In the genomic region with DNA sequence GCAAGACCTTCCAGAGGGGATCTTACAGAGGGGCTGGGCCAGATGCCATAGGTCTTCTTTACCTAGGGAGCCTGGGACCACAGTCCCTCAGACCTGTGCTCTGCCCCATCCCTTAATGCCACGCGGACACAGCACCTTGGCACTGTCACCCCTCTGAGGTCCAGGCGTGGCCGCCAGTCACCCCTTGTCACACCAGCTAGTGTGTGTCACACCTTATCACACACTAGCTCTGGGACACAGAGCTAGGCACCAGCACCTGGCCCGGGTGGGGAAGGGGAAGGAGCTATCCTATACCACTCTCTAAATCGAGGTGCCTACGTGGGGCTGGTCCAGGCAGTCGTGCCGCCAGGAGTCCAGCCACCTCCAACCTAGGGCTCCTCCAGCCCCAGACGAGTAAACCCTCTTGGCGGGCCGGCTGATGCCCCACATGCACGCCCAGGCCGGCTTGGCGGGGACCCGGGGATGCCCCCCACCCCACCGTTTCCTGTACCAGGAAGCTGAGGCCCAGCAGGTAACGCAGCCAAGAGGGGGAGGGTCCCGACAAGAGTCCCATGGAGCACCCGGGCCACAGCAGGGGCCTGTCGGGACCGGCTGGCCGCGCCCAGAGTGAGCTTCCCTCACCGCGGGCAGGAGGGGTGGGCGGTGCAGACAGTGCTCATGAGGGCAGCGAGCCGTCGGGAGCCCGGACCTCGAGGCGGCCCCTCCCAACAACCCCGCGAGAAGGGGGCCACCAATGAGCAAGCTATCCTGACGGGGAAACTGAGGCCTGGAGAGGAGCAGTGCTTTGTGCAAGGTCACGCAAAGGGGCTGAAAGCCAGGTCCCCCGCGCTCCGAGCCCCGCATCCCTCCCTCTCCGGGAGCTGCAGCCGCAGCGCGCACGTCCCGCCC, we compare ENCODE assay signal across 1 cellular context.
TF ChIP-seq lines count a peak whose summit lies in the region.

No MANE protein-coding gene starts in this region.

TF ChIP-seq in HepG2, 621 proteins besides CTCF, POLR2A, EP300 and RAD21 (continued from another document and continues in another):
- TF ChIP-seq, protein P1, sequence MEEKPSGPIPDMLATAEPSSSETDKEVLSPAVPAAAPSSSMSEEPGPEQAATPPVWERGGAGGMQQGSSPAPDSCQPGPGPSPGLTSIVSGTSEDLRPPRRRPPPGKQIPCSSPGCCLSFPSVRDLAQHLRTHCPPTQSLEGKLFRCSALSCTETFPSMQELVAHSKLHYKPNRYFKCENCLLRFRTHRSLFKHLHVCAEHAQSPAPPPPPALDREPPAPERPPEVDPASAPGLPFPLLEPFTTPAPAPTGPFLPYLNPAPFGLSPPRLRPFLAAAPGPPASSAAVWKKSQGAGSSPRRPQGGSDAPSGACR (CRISPR knock-in tag; IDR thresholded peaks at IDR 0.05): 0 out of 2 replicates have a peak, but pooled peaks have one; percentile 7
- TF ChIP-seq SP1 (IDR thresholded peaks at IDR 0.05) (no peak), SP1 (CRISPR knock-in tag; IDR thresholded peaks at IDR 0.05) (peak; percentile 19; the same call in 1 of the 2 replicates), ZSCAN25 (CRISPR knock-in tag; IDR thresholded peaks at IDR 0.05) (peak; percentile 79), GABPB1 (CRISPR knock-in tag; IDR thresholded peaks at IDR 0.05) (peak; percentile 55; the same call in 1 of the 2 replicates), ZBTB7B (CRISPR knock-in tag; IDR thresholded peaks at IDR 0.05) (no peak), NONO (IDR thresholded peaks at IDR 0.05) (no peak), NONO (CRISPR knock-in tag; conservative IDR thresholded peaks at IDR 0.05) (no peak), PHF8 (CRISPR knock-in tag; IDR thresholded peaks at IDR 0.05) (no peak), MED1 (CRISPR knock-in tag; IDR thresholded peaks at IDR 0.05) (0 out of 2 replicates have a peak, but pooled peaks have one; percentile 12), GATA4 (IDR thresholded peaks at IDR 0.05; ENCODE audit: borderline replicate concordance, low read depth) (no peak), TBX2 (CRISPR knock-in tag; IDR thresholded peaks at IDR 0.05; ENCODE audit: borderline replicate concordance) (no peak), EZH2 (conservative IDR thresholded peaks at IDR 0.05; ENCODE audit: low read depth, low read length) (no peak), NFE2 (CRISPR knock-in tag; IDR thresholded peaks at IDR 0.05) (no peak), ZFP90 (CRISPR knock-in tag; IDR thresholded peaks at IDR 0.05; ENCODE audit: borderline replicate concordance) (no peak), AGO2 (optimal IDR thresholded peaks at IDR 0.05; ENCODE audit: low read depth, low read length) (peak; percentile 62), ZNF557 (CRISPR knock-in tag; IDR thresholded peaks at IDR 0.05) (no peak), ZNF446 (CRISPR knock-in tag; IDR thresholded peaks at IDR 0.05) (no peak), HNF4G (IDR thresholded peaks at IDR 0.05; ENCODE audit: borderline replicate concordance, low read depth, low read length) (no peak), HNF4G (CRISPR knock-in tag; IDR thresholded peaks at IDR 0.05; ENCODE audit: borderline replicate concordance, low read depth) (no peak), ZSCAN21 (CRISPR knock-in tag; IDR thresholded peaks at IDR 0.05; ENCODE audit: borderline replicate concordance) (peak; percentile 36; the same call in 1 of the 2 replicates), ZNF678 (CRISPR knock-in tag; IDR thresholded peaks at IDR 0.05) (no peak), MTF1 (CRISPR knock-in tag; IDR thresholded peaks at IDR 0.05) (no peak), NFKB2 (CRISPR knock-in tag; IDR thresholded peaks at IDR 0.05; ENCODE audit: borderline replicate concordance) (peak; percentile 25; the same call in 1 of the 2 replicates), U2AF1 (optimal IDR thresholded peaks at IDR 0.05; ENCODE audit: low read depth, low read length) (no peak), ZFYVE20 (CRISPR knock-in tag; IDR thresholded peaks at IDR 0.05; ENCODE audit: borderline replicate concordance, low read depth) (no peak), REPIN1 (CRISPR knock-in tag; IDR thresholded peaks at IDR 0.05; ENCODE audit: borderline replicate concordance, low read depth) (peak; percentile 9; the same call in 1 of the 2 replicates), DNMT1 (CRISPR knock-in tag; IDR thresholded peaks at IDR 0.05) (no peak), ZNF777 (CRISPR knock-in tag; IDR thresholded peaks at IDR 0.05) (peak; percentile 94), MTA1 (CRISPR knock-in tag; IDR thresholded peaks at IDR 0.05; ENCODE audit: borderline replicate concordance) (no peak)
- TF ChIP-seq, protein P2, sequence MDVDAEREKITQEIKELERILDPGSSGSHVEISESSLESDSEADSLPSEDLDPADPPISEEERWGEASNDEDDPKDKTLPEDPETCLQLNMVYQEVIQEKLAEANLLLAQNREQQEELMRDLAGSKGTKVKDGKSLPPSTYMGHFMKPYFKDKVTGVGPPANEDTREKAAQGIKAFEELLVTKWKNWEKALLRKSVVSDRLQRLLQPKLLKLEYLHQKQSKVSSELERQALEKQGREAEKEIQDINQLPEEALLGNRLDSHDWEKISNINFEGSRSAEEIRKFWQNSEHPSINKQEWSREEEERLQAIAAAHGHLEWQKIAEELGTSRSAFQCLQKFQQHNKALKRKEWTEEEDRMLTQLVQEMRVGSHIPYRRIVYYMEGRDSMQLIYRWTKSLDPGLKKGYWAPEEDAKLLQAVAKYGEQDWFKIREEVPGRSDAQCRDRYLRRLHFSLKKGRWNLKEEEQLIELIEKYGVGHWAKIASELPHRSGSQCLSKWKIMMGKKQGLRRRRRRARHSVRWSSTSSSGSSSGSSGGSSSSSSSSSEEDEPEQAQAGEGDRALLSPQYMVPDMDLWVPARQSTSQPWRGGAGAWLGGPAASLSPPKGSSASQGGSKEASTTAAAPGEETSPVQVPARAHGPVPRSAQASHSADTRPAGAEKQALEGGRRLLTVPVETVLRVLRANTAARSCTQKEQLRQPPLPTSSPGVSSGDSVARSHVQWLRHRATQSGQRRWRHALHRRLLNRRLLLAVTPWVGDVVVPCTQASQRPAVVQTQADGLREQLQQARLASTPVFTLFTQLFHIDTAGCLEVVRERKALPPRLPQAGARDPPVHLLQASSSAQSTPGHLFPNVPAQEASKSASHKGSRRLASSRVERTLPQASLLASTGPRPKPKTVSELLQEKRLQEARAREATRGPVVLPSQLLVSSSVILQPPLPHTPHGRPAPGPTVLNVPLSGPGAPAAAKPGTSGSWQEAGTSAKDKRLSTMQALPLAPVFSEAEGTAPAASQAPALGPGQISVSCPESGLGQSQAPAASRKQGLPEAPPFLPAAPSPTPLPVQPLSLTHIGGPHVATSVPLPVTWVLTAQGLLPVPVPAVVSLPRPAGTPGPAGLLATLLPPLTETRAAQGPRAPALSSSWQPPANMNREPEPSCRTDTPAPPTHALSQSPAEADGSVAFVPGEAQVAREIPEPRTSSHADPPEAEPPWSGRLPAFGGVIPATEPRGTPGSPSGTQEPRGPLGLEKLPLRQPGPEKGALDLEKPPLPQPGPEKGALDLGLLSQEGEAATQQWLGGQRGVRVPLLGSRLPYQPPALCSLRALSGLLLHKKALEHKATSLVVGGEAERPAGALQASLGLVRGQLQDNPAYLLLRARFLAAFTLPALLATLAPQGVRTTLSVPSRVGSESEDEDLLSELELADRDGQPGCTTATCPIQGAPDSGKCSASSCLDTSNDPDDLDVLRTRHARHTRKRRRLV (CRISPR knock-in tag; IDR thresholded peaks at IDR 0.05): 0 out of 2 replicates have a peak, but pooled peaks have one; percentile 14
- TF ChIP-seq, protein P3, sequence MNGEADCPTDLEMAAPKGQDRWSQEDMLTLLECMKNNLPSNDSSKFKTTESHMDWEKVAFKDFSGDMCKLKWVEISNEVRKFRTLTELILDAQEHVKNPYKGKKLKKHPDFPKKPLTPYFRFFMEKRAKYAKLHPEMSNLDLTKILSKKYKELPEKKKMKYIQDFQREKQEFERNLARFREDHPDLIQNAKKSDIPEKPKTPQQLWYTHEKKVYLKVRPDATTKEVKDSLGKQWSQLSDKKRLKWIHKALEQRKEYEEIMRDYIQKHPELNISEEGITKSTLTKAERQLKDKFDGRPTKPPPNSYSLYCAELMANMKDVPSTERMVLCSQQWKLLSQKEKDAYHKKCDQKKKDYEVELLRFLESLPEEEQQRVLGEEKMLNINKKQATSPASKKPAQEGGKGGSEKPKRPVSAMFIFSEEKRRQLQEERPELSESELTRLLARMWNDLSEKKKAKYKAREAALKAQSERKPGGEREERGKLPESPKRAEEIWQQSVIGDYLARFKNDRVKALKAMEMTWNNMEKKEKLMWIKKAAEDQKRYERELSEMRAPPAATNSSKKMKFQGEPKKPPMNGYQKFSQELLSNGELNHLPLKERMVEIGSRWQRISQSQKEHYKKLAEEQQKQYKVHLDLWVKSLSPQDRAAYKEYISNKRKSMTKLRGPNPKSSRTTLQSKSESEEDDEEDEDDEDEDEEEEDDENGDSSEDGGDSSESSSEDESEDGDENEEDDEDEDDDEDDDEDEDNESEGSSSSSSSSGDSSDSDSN (CRISPR knock-in tag; IDR thresholded peaks at IDR 0.05): 0 out of 2 replicates have a peak, but pooled peaks have one; percentile 33
- TF ChIP-seq, protein P4, sequence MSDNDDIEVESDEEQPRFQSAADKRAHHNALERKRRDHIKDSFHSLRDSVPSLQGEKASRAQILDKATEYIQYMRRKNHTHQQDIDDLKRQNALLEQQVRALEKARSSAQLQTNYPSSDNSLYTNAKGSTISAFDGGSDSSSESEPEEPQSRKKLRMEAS (IDR thresholded peaks at IDR 0.05): peak; percentile 22; the same call in 1 of the 2 replicates
- TF ChIP-seq, protein P5, sequence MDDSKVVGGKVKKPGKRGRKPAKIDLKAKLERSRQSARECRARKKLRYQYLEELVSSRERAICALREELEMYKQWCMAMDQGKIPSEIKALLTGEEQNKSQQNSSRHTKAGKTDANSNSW (CRISPR knock-in tag; IDR thresholded peaks at IDR 0.05; ENCODE audit: borderline replicate concordance): no peak
- TF ChIP-seq, protein P6, sequence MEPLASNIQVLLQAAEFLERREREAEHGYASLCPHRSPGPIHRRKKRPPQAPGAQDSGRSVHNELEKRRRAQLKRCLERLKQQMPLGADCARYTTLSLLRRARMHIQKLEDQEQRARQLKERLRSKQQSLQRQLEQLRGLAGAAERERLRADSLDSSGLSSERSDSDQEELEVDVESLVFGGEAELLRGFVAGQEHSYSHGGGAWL (CRISPR knock-in tag; IDR thresholded peaks at IDR 0.05): no peak
- TF ChIP-seq, protein P7, sequence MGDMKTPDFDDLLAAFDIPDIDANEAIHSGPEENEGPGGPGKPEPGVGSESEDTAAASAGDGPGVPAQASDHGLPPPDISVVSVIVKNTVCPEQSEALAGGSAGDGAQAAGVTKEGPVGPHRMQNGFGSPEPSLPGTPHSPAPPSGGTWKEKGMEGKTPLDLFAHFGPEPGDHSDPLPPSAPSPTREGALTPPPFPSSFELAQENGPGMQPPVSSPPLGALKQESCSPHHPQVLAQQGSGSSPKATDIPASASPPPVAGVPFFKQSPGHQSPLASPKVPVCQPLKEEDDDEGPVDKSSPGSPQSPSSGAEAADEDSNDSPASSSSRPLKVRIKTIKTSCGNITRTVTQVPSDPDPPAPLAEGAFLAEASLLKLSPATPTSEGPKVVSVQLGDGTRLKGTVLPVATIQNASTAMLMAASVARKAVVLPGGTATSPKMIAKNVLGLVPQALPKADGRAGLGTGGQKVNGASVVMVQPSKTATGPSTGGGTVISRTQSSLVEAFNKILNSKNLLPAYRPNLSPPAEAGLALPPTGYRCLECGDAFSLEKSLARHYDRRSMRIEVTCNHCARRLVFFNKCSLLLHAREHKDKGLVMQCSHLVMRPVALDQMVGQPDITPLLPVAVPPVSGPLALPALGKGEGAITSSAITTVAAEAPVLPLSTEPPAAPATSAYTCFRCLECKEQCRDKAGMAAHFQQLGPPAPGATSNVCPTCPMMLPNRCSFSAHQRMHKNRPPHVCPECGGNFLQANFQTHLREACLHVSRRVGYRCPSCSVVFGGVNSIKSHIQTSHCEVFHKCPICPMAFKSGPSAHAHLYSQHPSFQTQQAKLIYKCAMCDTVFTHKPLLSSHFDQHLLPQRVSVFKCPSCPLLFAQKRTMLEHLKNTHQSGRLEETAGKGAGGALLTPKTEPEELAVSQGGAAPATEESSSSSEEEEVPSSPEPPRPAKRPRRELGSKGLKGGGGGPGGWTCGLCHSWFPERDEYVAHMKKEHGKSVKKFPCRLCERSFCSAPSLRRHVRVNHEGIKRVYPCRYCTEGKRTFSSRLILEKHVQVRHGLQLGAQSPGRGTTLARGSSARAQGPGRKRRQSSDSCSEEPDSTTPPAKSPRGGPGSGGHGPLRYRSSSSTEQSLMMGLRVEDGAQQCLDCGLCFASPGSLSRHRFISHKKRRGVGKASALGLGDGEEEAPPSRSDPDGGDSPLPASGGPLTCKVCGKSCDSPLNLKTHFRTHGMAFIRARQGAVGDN (CRISPR knock-in tag; IDR thresholded peaks at IDR 0.05): peak; percentile 49
- TF ChIP-seq, protein P8, sequence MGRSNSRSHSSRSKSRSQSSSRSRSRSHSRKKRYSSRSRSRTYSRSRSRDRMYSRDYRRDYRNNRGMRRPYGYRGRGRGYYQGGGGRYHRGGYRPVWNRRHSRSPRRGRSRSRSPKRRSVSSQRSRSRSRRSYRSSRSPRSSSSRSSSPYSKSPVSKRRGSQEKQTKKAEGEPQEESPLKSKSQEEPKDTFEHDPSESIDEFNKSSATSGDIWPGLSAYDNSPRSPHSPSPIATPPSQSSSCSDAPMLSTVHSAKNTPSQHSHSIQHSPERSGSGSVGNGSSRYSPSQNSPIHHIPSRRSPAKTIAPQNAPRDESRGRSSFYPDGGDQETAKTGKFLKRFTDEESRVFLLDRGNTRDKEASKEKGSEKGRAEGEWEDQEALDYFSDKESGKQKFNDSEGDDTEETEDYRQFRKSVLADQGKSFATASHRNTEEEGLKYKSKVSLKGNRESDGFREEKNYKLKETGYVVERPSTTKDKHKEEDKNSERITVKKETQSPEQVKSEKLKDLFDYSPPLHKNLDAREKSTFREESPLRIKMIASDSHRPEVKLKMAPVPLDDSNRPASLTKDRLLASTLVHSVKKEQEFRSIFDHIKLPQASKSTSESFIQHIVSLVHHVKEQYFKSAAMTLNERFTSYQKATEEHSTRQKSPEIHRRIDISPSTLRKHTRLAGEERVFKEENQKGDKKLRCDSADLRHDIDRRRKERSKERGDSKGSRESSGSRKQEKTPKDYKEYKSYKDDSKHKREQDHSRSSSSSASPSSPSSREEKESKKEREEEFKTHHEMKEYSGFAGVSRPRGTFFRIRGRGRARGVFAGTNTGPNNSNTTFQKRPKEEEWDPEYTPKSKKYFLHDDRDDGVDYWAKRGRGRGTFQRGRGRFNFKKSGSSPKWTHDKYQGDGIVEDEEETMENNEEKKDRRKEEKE (IDR thresholded peaks at IDR 0.05): no peak
- TF ChIP-seq, protein P9, sequence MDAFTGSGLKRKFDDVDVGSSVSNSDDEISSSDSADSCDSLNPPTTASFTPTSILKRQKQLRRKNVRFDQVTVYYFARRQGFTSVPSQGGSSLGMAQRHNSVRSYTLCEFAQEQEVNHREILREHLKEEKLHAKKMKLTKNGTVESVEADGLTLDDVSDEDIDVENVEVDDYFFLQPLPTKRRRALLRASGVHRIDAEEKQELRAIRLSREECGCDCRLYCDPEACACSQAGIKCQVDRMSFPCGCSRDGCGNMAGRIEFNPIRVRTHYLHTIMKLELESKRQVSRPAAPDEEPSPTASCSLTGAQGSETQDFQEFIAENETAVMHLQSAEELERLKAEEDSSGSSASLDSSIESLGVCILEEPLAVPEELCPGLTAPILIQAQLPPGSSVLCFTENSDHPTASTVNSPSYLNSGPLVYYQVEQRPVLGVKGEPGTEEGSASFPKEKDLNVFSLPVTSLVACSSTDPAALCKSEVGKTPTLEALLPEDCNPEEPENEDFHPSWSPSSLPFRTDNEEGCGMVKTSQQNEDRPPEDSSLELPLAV (CRISPR knock-in tag; conservative IDR thresholded peaks at IDR 0.05; ENCODE audit: low read depth): no peak
